ENCODE assay signal across 8 cellular contexts in genomic region chr3:184362668-184363540, GRCh38. TPM values are rescaled to one million over a fixed set of nuclear protein-coding genes. Genes with fewer than 3 reads are reported as not detected.
DNase-seq lines count a peak whose midpoint lies in the region; FAIRE-seq and TF ChIP-seq lines count a peak whose summit lies in the region.

No MANE protein-coding gene starts in this region.

- H3K4me2 ChIP-seq in H9 (ENCODE audit: insufficient read depth, insufficient read length, low read length) (peak overlapping the region; percentile 75), neural progenitor cell (peak overlapping the region; percentile 84)

- H3K27me3 ChIP-seq in H9 (ENCODE audit: insufficient read depth, low read length) (no peaks in the 10 kb centered on the region; the same call in 1 of the 2 replicates), neural progenitor cell (no peaks in the 10 kb centered on the region)

- H3K79me1 ChIP-seq in H9 (ENCODE audit: insufficient read depth, low read depth, low read length, poor library complexity, severe bottlenecking): no peaks in the 10 kb centered on the region

- H3K36me3 ChIP-seq in neural progenitor cell: peaks cover 7% of the 10 kb centered on the region

- no peak overlapping the region for H3K56ac ChIP-seq in H9 (ENCODE audit: insufficient read length, low read depth, low read length)

- H3F3A ChIP-seq in neural progenitor cell (ENCODE audit: low read depth): peaks cover 40% of the 10 kb centered on the region

- no peaks in the 10 kb centered on the region for H3K9me3 Mint-ChIP-seq in H9
- no peaks in the 10 kb centered on the region for H3K9me3 Mint-ChIP-seq in neural progenitor cell

- no peak overlapping the region for H3T11ph ChIP-seq in H9 (ENCODE audit: low read length)

- no peak overlapping the region for H4K5ac ChIP-seq in H9 (ENCODE audit: insufficient read length, low read depth, low read length)

- no CpG with 5 or more reads among the region's 67 CpGs for WGBS in H9 (ENCODE audit: extremely low coverage, insufficient read length, low lambda C conversion rate)

- no peak overlapping the region for H4K8ac ChIP-seq in H9 (replicated peaks; ENCODE audit: insufficient read length, low read depth, low read length)

- H3K4me1 Mint-ChIP-seq in H9 (peaks cover 23 to 26% of the 10 kb centered on the region in 2 experiments), neural progenitor cell (peaks cover 33% of the 10 kb centered on the region)

- DNase-seq in H9: peak; percentile 98
- DNase-seq in M059J (ENCODE audit: low read depth): peak; percentile 99
- DNase-seq in SHP77 (lab: John Stamatoyannopoulos, UW): peak; percentile 97 to 98
- peak; percentile 93 for DNase-seq in activated gamma-delta T cell treated with Interleukin-2 at 50 U/mL for 16 hours
- DNase-seq in foreskin fibroblast: peak; percentile 96 to 99
- peak; percentile 99 for DNase-seq in neural progenitor cell (ENCODE audit: low spot score)
- peak; percentile 93 for DNase-seq in stromal cell of bone marrow (ENCODE audit: low read depth)

- H3K79me2 ChIP-seq in H9 (ENCODE audit: insufficient read depth, low read length): no peaks in the 10 kb centered on the region; the same call in 1 of the 2 replicates
- peaks cover 61% of the 10 kb centered on the region for H3K79me2 ChIP-seq in neural progenitor cell (ENCODE audit: low read depth)

- peak overlapping the region; percentile 62 for H2BK120ac ChIP-seq in H9 (ENCODE audit: low read depth, low read length, poor library complexity, severe bottlenecking)

- peaks cover 8% of the 10 kb centered on the region for H3K27me3 Mint-ChIP-seq in H9 (ENCODE audit: low read depth)
- peaks cover 15% of the 10 kb centered on the region for H3K27me3 Mint-ChIP-seq in neural progenitor cell (ENCODE audit: insufficient read depth, low read depth)

- TF ChIP-seq CTCF in H9 (conservative IDR thresholded peaks at IDR 0.05) (peak; percentile 65), foreskin fibroblast (IDR thresholded peaks at IDR 0.05; ENCODE audit: low read depth, low read length) (peak; percentile 51), neural progenitor cell (IDR thresholded peaks at IDR 0.05) (peak; percentile 57)

- H4K91ac ChIP-seq in H9 (ENCODE audit: insufficient read length, low read depth, low read length): no peak overlapping the region

- H3K36me3 Mint-ChIP-seq in H9 (ENCODE audit: insufficient read depth in 1 of 3, low read depth in 3 of 3) (peaks cover 33 to 49% (median 46%) of the 10 kb centered on the region in 3 experiments; a peak in 6 of 7 replicates), neural progenitor cell (peaks cover 28% of the 10 kb centered on the region)

- H3K23ac ChIP-seq in H9 (ENCODE audit: insufficient read length, low read depth, low read length): no peak overlapping the region

- H3K18ac ChIP-seq in H9 (ENCODE audit: insufficient read length, low read depth, low read length): peak overlapping the region; percentile 84

- no peak overlapping the region for H2BK20ac ChIP-seq in H9 (ENCODE audit: low read depth, low read length, poor library complexity, severe bottlenecking)

- FAIRE-seq in G401.6 (lab: Jason Lieb, UNC): peak; percentile 98

- no peak overlapping the region; the same call in 1 of the 2 replicates for H3K4ac ChIP-seq in H9 (ENCODE audit: low read depth, low read length)

- H3K27ac Mint-ChIP-seq in H9 (peak overlapping the region; percentile 94 to 98 (median 97)), neural progenitor cell (peak overlapping the region; percentile 99)

- H2BK12ac ChIP-seq in H9 (ENCODE audit: insufficient read length, low read depth, low read length): no peak overlapping the region

- H2BK15ac ChIP-seq in H9 (ENCODE audit: low read depth, low read length): no peak overlapping the region

- H3K4me1 ChIP-seq in H9 (ENCODE audit: insufficient read depth, low read length): peaks cover 2% of the 10 kb centered on the region; the same call in 1 of the 2 replicates
- H3K4me1 ChIP-seq in neural progenitor cell: peaks cover 23% of the 10 kb centered on the region

- peak overlapping the region; percentile 55 for H3K27ac ChIP-seq in H9 (ENCODE audit: insufficient read length, low read depth, low read length)
- H3K27ac ChIP-seq in neural progenitor cell: peak overlapping the region; percentile 100

- H3K23me2 ChIP-seq in H9 (ENCODE audit: insufficient read length, low read depth, low read length, poor library complexity, severe bottlenecking): peaks cover 25% of the 10 kb centered on the region

- H3K9me3 ChIP-seq in H9 (ENCODE audit: control insufficient read depth, low read depth, low read length) (no peaks in the 10 kb centered on the region), neural progenitor cell (ENCODE audit: low read depth) (no peaks in the 10 kb centered on the region)

- H2AFZ ChIP-seq in H9 (ENCODE audit: low read length) (no peak overlapping the region), neural progenitor cell (replicated peaks) (peak overlapping the region; percentile 20)

- H2BK5ac ChIP-seq in H9 (ENCODE audit: insufficient read length, low read length): no peak overlapping the region

- peak overlapping the region; percentile 62 to 80 for H3K4me3 ChIP-seq in foreskin fibroblast (ENCODE audit: low read depth in 1 of 2, low read length in 2 of 2)
- H3K4me3 ChIP-seq in neural progenitor cell: peak overlapping the region; percentile 86

- H4K20me1 ChIP-seq in H9 (ENCODE audit: control insufficient read depth, insufficient read depth, insufficient read length) (peaks cover 2% of the 10 kb centered on the region), neural progenitor cell (ENCODE audit: low read depth) (peaks cover 7% of the 10 kb centered on the region)

- H3K14ac ChIP-seq in H9 (ENCODE audit: insufficient read depth, low read length): peak overlapping the region; percentile 90

- no peak overlapping the region for H2AK5ac ChIP-seq in H9 (ENCODE audit: insufficient read length, low read length)

- H3K9ac ChIP-seq in H9 (ENCODE audit: extremely low read depth, insufficient read length, low read length): peak overlapping the region; percentile 67
- peak overlapping the region; percentile 87 for H3K9ac ChIP-seq in neural progenitor cell

- H3K4me3 Mint-ChIP-seq in H9: peak overlapping the region; percentile 96 to 98
- H3K4me3 Mint-ChIP-seq in neural progenitor cell: peak overlapping the region; percentile 99

RNA-seq across cellular contexts. Expression of gene POLR2H, which starts 1.4 kb away (rescaled TPM):
- 115 and 122 TPM in 2 replicates for total RNA-seq in H9 (2021)
- 162 and 196 TPM in 2 replicates for total RNA-seq in M059J (2014; rRNA removed; shearing (Covaris generic))
- 128 and 173 TPM in 2 replicates for total RNA-seq in neural progenitor cell (ENCODE audit: low replicate concordance)

RNA-seq across cellular contexts. Expression of gene CLCN2, which starts 1.5 kb away (rescaled TPM):
- 17.2 and 19.5 TPM in 2 replicates for total RNA-seq in H9 (2021)
- 2.5 and 4.9 TPM in 2 replicates for total RNA-seq in M059J (2014; rRNA removed; shearing (Covaris generic))
- 16.5 and 38.2 TPM in 2 replicates for total RNA-seq in neural progenitor cell (ENCODE audit: low replicate concordance)

RNA-seq across cellular contexts. Expression of gene THPO, which starts 15.1 kb away (rescaled TPM):
- 0.64 and 0.85 TPM in 2 replicates for total RNA-seq in H9 (2021)
- not detected in 2 replicates for total RNA-seq in M059J (2014; rRNA removed; shearing (Covaris generic))
- total RNA-seq in neural progenitor cell (ENCODE audit: low replicate concordance): 0.31 and 2.3 TPM in 2 replicates

RNA-seq across cellular contexts. Expression of gene CHRD, which starts 16.9 kb away (rescaled TPM):
- total RNA-seq in H9 (2021) (1.8 and 1.9 TPM in 2 replicates), neural progenitor cell (ENCODE audit: low replicate concordance) (2.3 and 6.8 TPM in 2 replicates)
- 0.42 TPM in 1 of 2 replicates, not detected in the other for total RNA-seq in M059J (2014; rRNA removed; shearing (Covaris generic))

RNA-seq across cellular contexts. Expression of gene FAM131A, which starts 25.5 kb away (rescaled TPM):
- 14.4 and 15.5 TPM in 2 replicates for total RNA-seq in H9 (2021)
- total RNA-seq in M059J (2014; rRNA removed; shearing (Covaris generic)): 14.1 and 24.6 TPM in 2 replicates
- 17.2 and 37.7 TPM in 2 replicates for total RNA-seq in neural progenitor cell (ENCODE audit: low replicate concordance)

Comparison
In these comparisons a context has a peak if more than half of its experiments do, and no peak if none do; other contexts are left out.
1. Peak in every context shown above with its lines: DNase-seq, H3K4me3 ChIP-seq and H3K27ac ChIP-seq.